Comparison of ENCODE assay signal across 1 cellular context in genomic region chr17:63542942-63543821, GRCh38.
TF ChIP-seq lines count a peak whose summit lies in the region.

No MANE protein-coding gene starts in this region.

TF ChIP-seq in HCT116, 20 proteins besides CTCF, POLR2A, EP300 and RAD21:
- TF ChIP-seq ZFX (IDR thresholded peaks at IDR 0.05) (no peak), EZH2 (IDR thresholded peaks at IDR 0.05) (no peak), EGR1 (IDR thresholded peaks at IDR 0.05; ENCODE audit: low read depth) (no peak), ZNF274 (IDR thresholded peaks at IDR 0.05; ENCODE audit: low read depth, low read length) (no peak), SIN3A (IDR thresholded peaks at IDR 0.05; ENCODE audit: low read depth) (no peak), YY1 (IDR thresholded peaks at IDR 0.05; ENCODE audit: extremely low read depth, insufficient replicate concordance, low read depth, low read length) (no peak), ATF3 (IDR thresholded peaks at IDR 0.05) (no peak), CEBPB (IDR thresholded peaks at IDR 0.05; ENCODE audit: low read depth) (no peak), TCF7L2 (IDR thresholded peaks at IDR 0.05; ENCODE audit: borderline replicate concordance, extremely low read depth, insufficient read depth, insufficient read length) (no peak)
